ENCODE assay signal across 12 cellular contexts in the genomic region with DNA sequence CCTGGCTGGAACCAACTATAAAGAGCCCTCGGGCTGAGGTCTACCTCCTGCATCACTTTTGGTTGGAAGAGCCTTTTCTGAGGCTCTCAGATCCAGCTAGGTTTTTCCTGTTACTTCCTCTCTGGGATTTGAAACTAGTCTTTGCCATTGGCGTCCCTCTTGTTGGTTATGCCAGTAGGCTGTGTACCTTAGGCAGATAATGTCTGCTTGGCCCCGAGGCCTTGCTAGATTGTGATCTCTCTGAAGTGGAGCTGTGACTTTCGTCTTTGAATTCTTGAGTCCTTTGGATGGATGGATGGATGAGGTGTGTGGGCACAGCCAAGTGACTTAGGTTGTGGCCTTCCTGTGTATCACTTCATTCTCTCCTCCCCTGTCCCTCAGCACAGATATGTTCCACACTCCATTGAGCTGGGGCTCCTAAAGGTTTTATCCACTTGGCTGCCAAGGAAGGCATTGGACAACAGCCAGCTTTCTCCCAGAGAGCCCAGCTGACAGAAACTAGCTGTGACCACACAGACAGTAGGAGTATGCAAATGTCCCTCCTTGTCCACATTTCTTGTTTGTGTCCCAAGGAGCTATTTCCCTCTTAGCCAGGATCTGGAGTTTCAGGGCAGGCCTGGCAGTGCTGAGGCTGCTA. TPM values are rescaled to one million over a fixed set of nuclear protein-coding genes. Genes with fewer than 3 reads are reported as not detected.
DNase-seq lines count a peak whose midpoint lies in the region; ATAC-seq and TF ChIP-seq lines count a peak whose summit lies in the region.
"Had no signal": no experiment of that assay in that cellular context is flagged by ENCODE, and none has a peak within 500 bp of the region (broad histone marks: within the 10 kb centered on the region; RNA-seq: fewer than 3 reads in every experiment).

No MANE protein-coding gene starts in this region.

- POLR2A ChIA-PET in RWPE1 (lab: Yijun Ruan, JAX; ENCODE audit: low non-redundant PET) = interaction anchor here (0.9 kb wide), 1 partner anchor 13 kb away, joined by 4 read pairs; a partner anchor contains a TSS

- no peak for ATAC-seq in omental fat pad (ENCODE audit: low FRiP score)
- ATAC-seq: psoas muscle had no signal

- peaks cover 8% of the 10 kb centered on the region for H3K36me3 ChIP-seq in fibroblast of lung (ENCODE audit: control insufficient read depth, insufficient read depth, low read length)

- H3K4me3 ChIP-seq in fibroblast of lung (replicated peaks in 1 of 4; ENCODE audit: control extremely low read depth in 1 of 4, insufficient read depth in 1 of 4, low read depth in 3 of 4, low read length in 4 of 4) = no peak overlapping the region
- H3K4me3 ChIP-seq: BLaER1 treated with 17β-estradiol and CSF1 and Interleukin-3, amounts not matched to agents 10 nM and 100 nM; GM23248; psoas muscle; transverse colon had no signal

- H3K27me3 ChIP-seq in fibroblast of lung (ENCODE audit: control insufficient read depth, insufficient read depth, low read length) = no peaks in the 10 kb centered on the region
- H3K27me3 ChIP-seq: BLaER1 treated with 17β-estradiol and CSF1 and Interleukin-3, amounts not matched to agents 10 nM and 100 nM; transverse colon had no signal

- H3K4me1 ChIP-seq in fibroblast of lung (ENCODE audit: control insufficient read depth, extremely low read depth, insufficient read depth, low read length) = no peaks in the 10 kb centered on the region
- H3K4me1 ChIP-seq: psoas muscle, transverse colon had no signal

- no peaks in the 10 kb centered on the region for H4K20me1 ChIP-seq in fibroblast of lung (ENCODE audit: control insufficient read depth, extremely low read depth, insufficient read depth, low read length)
- H4K20me1 ChIP-seq: BLaER1 treated with 17β-estradiol and CSF1 and Interleukin-3, amounts not matched to agents 10 nM and 100 nM had no signal

- TF ChIP-seq CTCF in RWPE1 (conservative IDR thresholded peaks at IDR 0.05; ENCODE audit: low read depth) = no peak
- no peak for TF ChIP-seq CTCF in fibroblast of lung (conservative IDR thresholded peaks at IDR 0.05 in 1 of 2, IDR thresholded peaks at IDR 0.05 in 1 of 2; ENCODE audit: low read depth in 1 of 2, low read length in 2 of 2)
- no peak for TF ChIP-seq CTCF in omental fat pad (IDR thresholded peaks at IDR 0.05)

- H2AFZ ChIP-seq in fibroblast of lung (ENCODE audit: low read length) = no peak overlapping the region
- H2AFZ ChIP-seq: GM23248 had no signal

- H3K79me2 ChIP-seq in fibroblast of lung (ENCODE audit: control insufficient read depth, insufficient read depth, low read length) = no peaks in the 10 kb centered on the region

- no peaks in the 10 kb centered on the region for H3K9me3 ChIP-seq in fibroblast of lung (ENCODE audit: control insufficient read depth, insufficient read depth, low read depth, low read length)
- H3K9me3 ChIP-seq: BLaER1 treated with 17β-estradiol and CSF1 and Interleukin-3, amounts not matched to agents 10 nM and 100 nM; psoas muscle; transverse colon had no signal

- H3K27ac ChIP-seq in RWPE1 (peak overlapping the region; percentile 35), fibroblast of lung (ENCODE audit: insufficient read depth, low read length) (no peak overlapping the region)
- H3K27ac ChIP-seq: BLaER1 treated with 17β-estradiol and CSF1 and Interleukin-3, amounts not matched to agents 10 nM and 100 nM; GM23248; psoas muscle; transverse colon had no signal

- no peak overlapping the region for H3K9ac ChIP-seq in fibroblast of lung (ENCODE audit: insufficient read depth, low read length)
- H3K9ac ChIP-seq: BLaER1 treated with 17β-estradiol and CSF1 and Interleukin-3, amounts not matched to agents 10 nM and 100 nM; GM23248 had no signal

- DNase-seq in DMS79 (lab: John Stamatoyannopoulos, UW) (peak; percentile 59), RWPE1 (ENCODE audit: low spot score) (no peak), fibroblast of lung (ENCODE audit: low read depth in 2 of 2) (peak; percentile 11 to 19), occipital lobe (lab: John Stamatoyannopoulos, UW) (peak; percentile 17), HCEC 1CT (no peak), NCI-H345 treated with DMSO at 0.1 percent for 48 hours (lab: John Stamatoyannopoulos, UW; ENCODE audit: unreplicated experiment) (no peak), omental fat pad (ENCODE audit: low spot score) (no peak)
- DNase-seq: GM23248, KG1, transverse colon had no signal

- H3K4me2 ChIP-seq in fibroblast of lung (ENCODE audit: extremely low read depth, insufficient read depth, low read length) = no peak overlapping the region

- CTCF ChIA-PET in RWPE1 (lab: Yijun Ruan, JAX) = interaction anchor here (0.7 kb wide), 1 partner anchor 707 kb away, joined by 3 read pairs; a partner anchor contains a TSS

RNA-seq across cellular contexts. Expression of a gene that starts 7.9 kb away (rescaled TPM):
- 12.8 and 17.7 TPM in 2 replicates for total RNA-seq in fibroblast of lung
- polyA plus RNA-seq in fibroblast of lung = 41.8 and 51.3 TPM in 2 replicates
- polyA plus RNA-seq in fibroblast of lung (2012) = 33.5 and 46.5 TPM in 2 replicates
- polyA minus RNA-seq in fibroblast of lung (ENCODE audit: low replicate concordance) = 8.8 and 11.6 TPM in 2 replicates
- 12.8 TPM for total RNA-seq in occipital lobe
- total RNA-seq in omental fat pad = 10 to 100 TPM in 3 of 4 donors, 1 to 10 TPM in 1; 8.8 to 21.1 (median 17.1) TPM

RNA-seq across cellular contexts. Expression of a gene that starts 8.3 kb away (rescaled TPM):
- total RNA-seq in fibroblast of lung (21.3 and 23.6 TPM in 2 replicates), occipital lobe (21.8 TPM), omental fat pad (10 to 100 TPM; 13.5 to 29.5 (median 21.1) TPM)
- polyA plus RNA-seq in fibroblast of lung = 14.1 and 26.2 TPM in 2 replicates
- polyA plus RNA-seq in fibroblast of lung (2012) = 11.6 and 17.4 TPM in 2 replicates
- 19.0 and 32.3 TPM in 2 replicates for polyA minus RNA-seq in fibroblast of lung (ENCODE audit: low replicate concordance)

RNA-seq across cellular contexts. Expression of a gene that starts 13.3 kb away (rescaled TPM):
- total RNA-seq in fibroblast of lung = not detected in 2 replicates
- not detected in 2 replicates for polyA plus RNA-seq in fibroblast of lung
- not detected in 2 replicates for polyA plus RNA-seq in fibroblast of lung (2012)
- polyA minus RNA-seq in fibroblast of lung (ENCODE audit: low replicate concordance) = not detected in 2 replicates
- not detected for total RNA-seq in occipital lobe
- not detected for total RNA-seq in omental fat pad
- total RNA-seq: GM23248, psoas muscle had no signal
- polyA plus RNA-seq: GM23248, psoas muscle had no signal

RNA-seq across cellular contexts. Expression of a gene that starts 28.7 kb away (rescaled TPM):
- total RNA-seq in fibroblast of lung (under 0.01 TPM in 2 replicates), occipital lobe (5.1 TPM), omental fat pad (10 to 100 TPM in 2 of 4 donors, 1 to 10 TPM in 1, under 1 TPM in 1; 0.95 to 16.2 (median 11.7) TPM)
- polyA plus RNA-seq in fibroblast of lung = 0.09 and 0.16 TPM in 2 replicates
- polyA plus RNA-seq in fibroblast of lung (2012) = 0.16 and 0.48 TPM in 2 replicates
- polyA minus RNA-seq in fibroblast of lung (ENCODE audit: low replicate concordance) = 0.70 TPM in 1 of 2 replicates, not detected in the other

RNA-seq across cellular contexts. Expression of a gene that starts 45.4 kb away (rescaled TPM):
- total RNA-seq in fibroblast of lung = under 0.01 and 0.17 TPM in 2 replicates
- 0.02 TPM in 1 of 2 replicates, not detected in the other for polyA plus RNA-seq in fibroblast of lung
- polyA plus RNA-seq in fibroblast of lung (2012) = 0.20 and 0.23 TPM in 2 replicates
- polyA minus RNA-seq in fibroblast of lung (ENCODE audit: low replicate concordance) = not detected in 2 replicates
- not detected for total RNA-seq in occipital lobe
- total RNA-seq in omental fat pad = 1 to 10 TPM in 1 of 4 donors, under 1 TPM in 2, not detected in 1; 0.19 to 1.3 (median 0.50) TPM
- total RNA-seq: GM23248, psoas muscle had no signal

Comparison
In these comparisons a context has a peak if more than half of its experiments do, and no peak if none do; other contexts are left out.
1. DNase-seq: peak in DMS79 (single experiment), fibroblast of lung (2 of 2) and occipital lobe (single experiment); none in RWPE1 (single experiment), HCEC 1CT (single experiment), NCI-H345 treated with DMSO at 0.1 percent for 48 hours (single experiment) and omental fat pad (single experiment).